Comparison of ENCODE assay signal across 15 cellular contexts in the genomic region with DNA sequence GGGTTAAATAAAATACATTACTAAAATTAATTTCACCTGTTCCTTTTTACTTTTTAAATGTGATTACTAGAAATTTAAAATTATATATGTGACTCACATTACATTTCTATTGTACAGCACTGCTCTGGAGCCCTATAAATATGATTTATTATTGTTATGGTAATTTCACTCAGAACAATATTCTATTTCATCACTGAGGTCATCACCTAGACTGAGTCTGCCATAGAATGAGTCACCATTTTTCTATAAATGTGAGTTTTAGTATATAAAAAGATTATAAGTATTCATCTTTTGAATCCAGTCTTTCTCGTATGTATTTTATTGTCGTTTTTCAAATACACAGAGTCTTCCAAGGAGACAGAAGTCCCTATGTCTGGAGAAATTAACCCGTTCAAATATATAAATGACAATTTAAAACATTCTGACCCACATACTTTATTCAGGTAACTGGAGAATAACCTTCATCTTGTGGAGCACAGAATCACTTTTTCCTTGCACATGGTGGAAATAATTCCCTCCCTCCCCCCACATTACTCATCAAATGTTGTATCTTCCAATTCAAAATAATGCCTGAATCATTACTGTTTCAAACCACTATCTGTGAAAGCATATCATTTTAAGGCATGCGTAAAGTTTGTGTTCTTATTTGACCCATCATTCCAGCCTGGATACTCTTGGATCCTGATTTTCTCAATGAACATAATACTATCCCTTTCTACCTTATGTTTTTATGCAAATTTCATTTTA. TPM values are rescaled to one million over a fixed set of nuclear protein-coding genes. Genes with fewer than 3 reads are reported as not detected.
DNase-seq lines count a peak whose midpoint lies in the region; ATAC-seq and TF ChIP-seq lines count a peak whose summit lies in the region.
"Had no signal": no experiment of that assay in that cellular context is flagged by ENCODE, and none has a peak within 500 bp of the region (broad histone marks: within the 10 kb centered on the region; RNA-seq: fewer than 3 reads in every experiment).

No MANE protein-coding gene starts in this region.

- H3K4me3 ChIP-seq in GM23248, result no peak overlapping the region
- no peak overlapping the region for H3K4me3 ChIP-seq in osteoblast (ENCODE audit: insufficient read depth, low read length)
- no peak overlapping the region for H3K4me3 ChIP-seq in spleen
- H3K4me3 ChIP-seq: dorsolateral prefrontal cortex, smooth muscle cell had no signal

- H3K4me1 ChIP-seq in GM23248 (ENCODE audit: insufficient read depth) (peaks cover 9% of the 10 kb centered on the region), osteoblast (ENCODE audit: insufficient read depth, low read length) (peaks cover 28% of the 10 kb centered on the region), spleen (no peaks in the 10 kb centered on the region)

- no peak overlapping the region for H3K4me2 ChIP-seq in GM23248 (ENCODE audit: unreplicated experiment)
- H3K4me2 ChIP-seq in osteoblast (ENCODE audit: insufficient read depth, low read length), result peak overlapping the region; percentile 43
- H3K4me2 ChIP-seq: KMS-11, smooth muscle cell had no signal

- in situ Hi-C loops in GM23248 (cut with MboI), result no loop called here

- intact Hi-C loops in spleen (cut with DNase I; ENCODE audit: low total_unique reads), result no loop called here

- H3K27ac ChIP-seq in GM23248, result no peak overlapping the region
- H3K27ac ChIP-seq in osteoblast (ENCODE audit: low read depth, low read length), result peak overlapping the region; percentile 54
- no peak overlapping the region for H3K27ac ChIP-seq in spleen
- H3K27ac ChIP-seq: dorsolateral prefrontal cortex, KMS-11 had no signal

- no peak overlapping the region for H3K9ac ChIP-seq in GM23248
- H3K9ac ChIP-seq: KMS-11 had no signal

- H4K20me1 ChIP-seq in GM23248 (ENCODE audit: insufficient read depth) (no peaks in the 10 kb centered on the region), osteoblast (ENCODE audit: insufficient read depth, low read length) (no peaks in the 10 kb centered on the region)

- peaks cover 4% of the 10 kb centered on the region; the same call in 1 of the 2 replicates for H3F3A ChIP-seq in GM23248 (ENCODE audit: insufficient read depth)

- peak; percentile 59 for DNase-seq in GM23248
- DNase-seq in NCI-H69 (lab: John Stamatoyannopoulos, UW), result peak; percentile 32
- peak; percentile 20 for DNase-seq in dermis blood vessel endothelial cell
- peak; percentile 89 for DNase-seq in osteoblast (ENCODE audit: insufficient read length, low spot score, missing footprints)
- no peak for DNase-seq in DMS 273 treated with DMSO at 0.1 percent for 48 hours (lab: John Stamatoyannopoulos, UW)
- no peak for DNase-seq in spleen
- DNase-seq: DND-41; dorsolateral prefrontal cortex; left ventricle myocardium superior; NCI-H2227 treated with DMSO at 0.1 percent for 48 hours; NK-92 treated with Interleukin-12 subunit alpha and Interleukin-12 subunit beta, amount 100 ng/mL, for 24 hours had no signal

- H3K27me3 ChIP-seq in GM23248 (replicated peaks; ENCODE audit: insufficient read depth), result no peaks in the 10 kb centered on the region
- peaks cover 6% of the 10 kb centered on the region for H3K27me3 ChIP-seq in osteoblast (ENCODE audit: insufficient read depth, low read length)
- H3K27me3 ChIP-seq in spleen (replicated peaks in 1 of 7), result peaks cover 0 to 29% (median 0%) of the 10 kb centered on the region in 7 donors

- H3K36me3 ChIP-seq in GM23248 (ENCODE audit: low read depth) (no peaks in the 10 kb centered on the region), osteoblast (ENCODE audit: insufficient read depth, low read length) (no peaks in the 10 kb centered on the region), spleen (no peaks in the 10 kb centered on the region)

- H3K9me2 ChIP-seq in GM23248 (ENCODE audit: insufficient read depth), result no peaks in the 10 kb centered on the region

- TF ChIP-seq CTCF in osteoblast (IDR thresholded peaks at IDR 0.05; ENCODE audit: extremely low read depth, low read depth, low read length) (no peak), spleen (IDR thresholded peaks at IDR 0.05 in 8 of 11, conservative IDR thresholded peaks at IDR 0.05 in 3 of 11) (no peak)

- ATAC-seq in HG02798 (IDR thresholded peaks at IDR 0.05; ENCODE audit: poor library complexity, unreplicated experiment), result no peak
- ATAC-seq: left ventricle myocardium superior, WTC11 had no signal

- H3K9me3 ChIP-seq in GM23248 (ENCODE audit: low read depth) (no peaks in the 10 kb centered on the region), osteoblast (ENCODE audit: low read depth, low read length) (no peaks in the 10 kb centered on the region), spleen (no peaks in the 10 kb centered on the region)

- no peaks in the 10 kb centered on the region for H3K79me2 ChIP-seq in GM23248 (ENCODE audit: insufficient read depth)
- H3K79me2 ChIP-seq in osteoblast (ENCODE audit: insufficient read depth, low read length), result no peaks in the 10 kb centered on the region

- H2AFZ ChIP-seq in GM23248 (no peak overlapping the region), osteoblast (ENCODE audit: low read length) (no peak overlapping the region)

- 75 to 78% methylated on average over 4 of the region's 4 CpGs for WGBS in GM23248 (ENCODE audit: low coverage in 1 of 2, low lambda C conversion rate in 2 of 2, missing lambda C conversion rate in 2 of 2), 2 experiments
- WGBS in spleen, 5 donors, result 87 to 95% (median 88%) methylated on average over 4 of the region's 4 CpGs

- no peak for TF ChIP-seq POLR2A in spleen (IDR thresholded peaks at IDR 0.05)

RNA-seq across cellular contexts. Expression of gene CHST14, which starts 30.0 kb away (rescaled TPM):
- 26.1 and 26.6 TPM in 2 replicates for total RNA-seq in GM23248 (2014; rRNA removed; shearing (Covaris generic))
- polyA plus RNA-seq in GM23248 (2016; fragmentation: Nextera tagmentation; extraction: Ambion mirVana), result 18.7 and 21.2 TPM in 2 replicates
- total RNA-seq in dermis blood vessel endothelial cell, result 11.7 and 19.7 TPM in 2 replicates
- 13.4 and 13.6 TPM in 2 replicates for total RNA-seq in osteoblast
- 10 to 100 TPM; 12.0 to 18.5 (median 15.3) TPM for total RNA-seq in spleen
- polyA plus RNA-seq in spleen, result 10 to 100 TPM in 1 of 3 donors, 1 to 10 TPM in 2; 7.1 to 10.6 (median 9.0) TPM

Comparison
In these comparisons a context has a peak if more than half of its experiments do, and no peak if none do; other contexts are left out.
1. DNase-seq: peak in GM23248 (single experiment), NCI-H69 (single experiment), dermis blood vessel endothelial cell (single experiment) and osteoblast (single experiment); none in DMS 273 treated with DMSO at 0.1 percent for 48 hours (single experiment) and spleen (single experiment).